Comparison of ENCODE assay signal across 26 cellular contexts in the genomic region with DNA sequence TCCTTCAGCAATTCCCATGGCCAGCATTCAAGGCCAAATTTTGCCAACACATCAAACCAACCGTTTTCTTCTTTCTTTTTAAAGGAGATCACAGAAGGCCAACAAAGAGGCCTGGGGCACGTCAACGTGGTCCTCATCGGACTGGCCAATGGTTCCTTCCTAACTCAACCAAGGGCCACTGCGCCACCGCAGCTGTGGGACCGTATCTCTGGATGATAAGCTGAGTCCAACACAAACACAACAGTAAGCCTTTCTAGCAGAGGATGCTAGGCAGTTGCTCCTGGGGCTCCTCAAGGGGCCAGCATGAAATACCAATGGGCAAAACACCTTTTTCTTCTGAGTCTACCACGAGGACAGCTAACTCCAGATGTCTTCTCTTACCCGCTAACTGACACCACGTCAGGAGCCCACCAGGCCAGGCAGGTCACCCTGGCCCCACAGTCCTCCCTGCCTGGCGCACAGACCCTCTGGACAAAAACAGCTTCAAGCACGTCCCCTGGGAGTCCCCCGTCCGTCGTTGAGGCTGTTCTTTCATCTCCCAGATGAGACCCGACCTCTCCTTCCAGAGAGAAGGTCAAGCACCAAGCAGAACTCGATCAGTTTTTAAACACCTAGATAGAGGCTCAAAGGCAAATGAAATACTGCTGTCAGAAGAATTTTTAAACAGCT. TPM values are rescaled to one million over a fixed set of nuclear protein-coding genes. Genes with fewer than 3 reads are reported as not detected.
"Had no signal": no experiment of that assay in that cellular context is flagged by ENCODE, and none has a peak within 500 bp of the region (broad histone marks: within the 10 kb centered on the region; RNA-seq: fewer than 3 reads in every experiment).

No MANE protein-coding gene starts in this region.

- H3K27ac ChIP-seq: ascending aorta, brain microvascular endothelial cell, coronary artery, dorsolateral prefrontal cortex had no signal

- H3K9me3 ChIP-seq: ascending aorta had no signal

- FAIRE-seq: frontal cortex had no signal

- H3K27ac Mint-ChIP-seq: activated CD4-positive, alpha-beta memory T cell treated with anti-CD3 and anti-CD28 coated beads for 36 hours; activated CD4-positive, alpha-beta T cell treated with anti-CD3 and anti-CD28 coated beads for 36 hours; activated CD4-positive, alpha-beta T cell treated with anti-CD3 and anti-CD28 coated beads, Interleukin-2, amount 10 ng/mL, durations not matched to agents 24 days and 14 days; activated CD8-positive, alpha-beta T cell treated with anti-CD3 and anti-CD28 coated beads, Interleukin-2, amount 10 ng/mL, durations not matched to agents 7 days and 5 days; activated naive CD4-positive, alpha-beta T cell treated with anti-CD3 and anti-CD28 coated beads, Interleukin-2, amount 10 ng/mL, durations not matched to agents 7 days and 5 days; activated naive CD4-positive, alpha-beta T cell treated with anti-CD3 and anti-CD28 coated beads, Interleukin-2, amount 50 U/mL, for 72 hours; activated naive CD8-positive, alpha-beta T cell treated with anti-CD3 and anti-CD28 coated beads, Interleukin-2, amount 10 ng/mL, durations not matched to agents 7 days and 5 days; activated T-cell treated with anti-CD3 and anti-CD28 coated beads, Interleukin-2, amount 50 U/mL, for 24 hours; activated T-cell treated with anti-CD3 and anti-CD28 coated beads, Interleukin-2, amount 50 U/mL, for 72 hours; dendritic cell treated with granulocyte-macrophage colony-stimulating factor and Interleukin-4, amounts not matched to agents 40 ng/mL and 50 ng/mL, for 4 days; endodermal cell had no signal

- H3K36me3 ChIP-seq: ascending aorta, brain microvascular endothelial cell had no signal

- H3K27me3 ChIP-seq: ascending aorta, brain microvascular endothelial cell, dorsolateral prefrontal cortex had no signal

- H3K4me1 Mint-ChIP-seq: activated CD4-positive, alpha-beta T cell treated with anti-CD3 and anti-CD28 coated beads for 36 hours; activated naive CD4-positive, alpha-beta T cell treated with anti-CD3 and anti-CD28 coated beads, Interleukin-2, amount 10 ng/mL, durations not matched to agents 7 days and 5 days; activated naive CD8-positive, alpha-beta T cell treated with anti-CD3 and anti-CD28 coated beads, Interleukin-2, amount 10 ng/mL, durations not matched to agents 7 days and 5 days; central memory CD8-positive, alpha-beta T cell; endodermal cell had no signal

- H3K4me3 ChIP-seq: ascending aorta, coronary artery, dorsolateral prefrontal cortex had no signal

- DNase-seq: activated CD4-positive, alpha-beta memory T cell treated with anti-CD3 and anti-CD28 coated beads for 36 hours; activated CD4-positive, alpha-beta T cell treated with anti-CD3 and anti-CD28 coated beads for 36 hours; activated CD4-positive, alpha-beta T cell treated with anti-CD3 and anti-CD28 coated beads, Interleukin-2, amount 10 ng/mL, durations not matched to agents 24 days and 14 days; activated CD4-positive, CD25-positive, alpha-beta regulatory T cell; activated CD4-positive, CD25-positive, alpha-beta regulatory T cell treated with anti-CD3 and anti-CD28 coated beads, Interleukin-2, amount 50 U/mL, for 72 hours; activated CD8-positive, alpha-beta T cell treated with anti-CD3 and anti-CD28 coated beads, Interleukin-2, amount 10 ng/mL, durations not matched to agents 7 days and 5 days; activated gamma-delta T cell; activated naive CD4-positive, alpha-beta T cell; activated naive CD4-positive, alpha-beta T cell treated with anti-CD3 and anti-CD28 coated beads, Interleukin-2, amount 10 ng/mL, durations not matched to agents 7 days and 5 days; activated naive CD8-positive, alpha-beta T cell treated with anti-CD3 and anti-CD28 coated beads, Interleukin-2, amount 10 ng/mL, durations not matched to agents 7 days and 5 days; activated T-cell treated with anti-CD3 and anti-CD28 coated beads for 4 hours; activated T-cell treated with anti-CD3 and anti-CD28 coated beads, Interleukin-2, amount 50 U/mL, for 24 hours; activated T-cell treated with anti-CD3 and anti-CD28 coated beads, Interleukin-2, amount 50 U/mL, for 72 hours; brain microvascular endothelial cell; effector memory CD4-positive, alpha-beta T cell; foreskin fibroblast; head of caudate nucleus; T-helper 2 cell had no signal

- H3K4me1 ChIP-seq: ascending aorta had no signal

- ATAC-seq: activated CD4-positive, alpha-beta T cell treated with anti-CD3 and anti-CD28 coated beads for 36 hours; activated CD8-positive, alpha-beta T cell treated with anti-CD3 and anti-CD28 coated beads, Interleukin-2, amount 10 ng/mL, durations not matched to agents 7 days and 5 days; activated naive CD4-positive, alpha-beta T cell treated with anti-CD3 and anti-CD28 coated beads, Interleukin-2, amount 50 U/mL, for 72 hours; activated T-cell treated with anti-CD3 and anti-CD28 coated beads, Interleukin-2, amount 50 U/mL, for 72 hours had no signal

- H3K36me3 Mint-ChIP-seq: activated CD4-positive, alpha-beta memory T cell treated with anti-CD3 and anti-CD28 coated beads for 36 hours; activated naive CD4-positive, alpha-beta T cell treated with anti-CD3 and anti-CD28 coated beads, Interleukin-2, amount 10 ng/mL, durations not matched to agents 7 days and 5 days; activated naive CD4-positive, alpha-beta T cell treated with anti-CD3 and anti-CD28 coated beads, Interleukin-2, amount 50 U/mL, for 72 hours; activated naive CD8-positive, alpha-beta T cell treated with anti-CD3 and anti-CD28 coated beads, Interleukin-2, amount 10 ng/mL, durations not matched to agents 7 days and 5 days had no signal

- H3K9me3 Mint-ChIP-seq: activated CD4-positive, alpha-beta memory T cell treated with anti-CD3 and anti-CD28 coated beads for 36 hours; activated CD4-positive, alpha-beta T cell treated with anti-CD3 and anti-CD28 coated beads, Interleukin-2, amount 10 ng/mL, durations not matched to agents 24 days and 14 days; activated T-cell treated with anti-CD3 and anti-CD28 coated beads, Interleukin-2, amount 50 U/mL, for 24 hours; activated T-cell treated with anti-CD3 and anti-CD28 coated beads, Interleukin-2, amount 50 U/mL, for 72 hours; central memory CD8-positive, alpha-beta T cell had no signal

- H3K4me3 Mint-ChIP-seq: activated CD4-positive, alpha-beta memory T cell treated with anti-CD3 and anti-CD28 coated beads for 36 hours; activated CD4-positive, alpha-beta T cell treated with anti-CD3 and anti-CD28 coated beads for 36 hours; activated CD4-positive, alpha-beta T cell treated with anti-CD3 and anti-CD28 coated beads, Interleukin-2, amount 10 ng/mL, durations not matched to agents 24 days and 14 days; activated CD8-positive, alpha-beta T cell treated with anti-CD3 and anti-CD28 coated beads, Interleukin-2, amount 10 ng/mL, durations not matched to agents 7 days and 5 days; activated naive CD4-positive, alpha-beta T cell treated with anti-CD3 and anti-CD28 coated beads, Interleukin-2, amount 10 ng/mL, durations not matched to agents 7 days and 5 days; activated naive CD8-positive, alpha-beta T cell treated with anti-CD3 and anti-CD28 coated beads, Interleukin-2, amount 10 ng/mL, durations not matched to agents 7 days and 5 days; activated T-cell treated with anti-CD3 and anti-CD28 coated beads, Interleukin-2, amount 50 U/mL, for 24 hours; activated T-cell treated with anti-CD3 and anti-CD28 coated beads, Interleukin-2, amount 50 U/mL, for 72 hours; central memory CD8-positive, alpha-beta T cell; dendritic cell treated with granulocyte-macrophage colony-stimulating factor and Interleukin-4, amounts not matched to agents 40 ng/mL and 50 ng/mL, for 4 days; endodermal cell had no signal

RNA-seq across cellular contexts. Expression of a gene that starts 58.0 kb away (rescaled TPM):
- total RNA-seq: activated CD4-positive, alpha-beta T cell treated with anti-CD3 and anti-CD28 coated beads for 36 hours; activated T-cell treated with anti-CD3 and anti-CD28 coated beads, Interleukin-2, amount 50 U/mL, for 72 hours had no signal
